20 cellular contexts compared by ENCODE assay signal in genomic region chr17:57330587-57330986, GRCh38.
DNase-seq lines count a peak whose midpoint lies in the region; ATAC-seq and TF ChIP-seq lines count a peak whose summit lies in the region.
"Had no signal": no experiment of that assay in that cellular context is flagged by ENCODE, and none has a peak within 500 bp of the region (broad histone marks: within the 10 kb centered on the region; RNA-seq: fewer than 3 reads in every experiment).

No MANE protein-coding gene starts in this region.

- intact Hi-C loops in CD8-positive, alpha-beta T cell (cut with DNase I, micrococcal nuclease): no loop called here
- intact Hi-C loops in posterior cingulate gyrus (cut with DNase I) (no loop called here), tibial artery (cut with DNase I; ENCODE audit: low total_unique reads) (no loop called here)

- H3F3A ChIP-seq in neural progenitor cell (ENCODE audit: low read depth): peaks cover 35% of the 10 kb centered on the region

- H3K79me2 ChIP-seq in DND-41 (ENCODE audit: insufficient read depth, low read length) (peaks cover 99% of the 10 kb centered on the region), neural progenitor cell (ENCODE audit: low read depth) (peaks cover 99% of the 10 kb centered on the region)

- no peaks in the 10 kb centered on the region for H3K27me3 ChIP-seq in CD8-positive, alpha-beta T cell (ENCODE audit: insufficient read depth, low read length)
- H3K27me3 ChIP-seq in DND-41 (ENCODE audit: insufficient read depth, low read length, poor library complexity) (no peaks in the 10 kb centered on the region), endodermal cell (ENCODE audit: control insufficient read depth, insufficient read depth, low read length, poor library complexity, severe bottlenecking) (no peaks in the 10 kb centered on the region), neural progenitor cell (no peaks in the 10 kb centered on the region), tibial artery (no peaks in the 10 kb centered on the region)
- H3K27me3 ChIP-seq: SJSA1 had no signal

- H3K27me3 Mint-ChIP-seq in CD8-positive, alpha-beta T cell (ENCODE audit: low read depth): no peaks in the 10 kb centered on the region
- H3K27me3 Mint-ChIP-seq in endodermal cell (ENCODE audit: insufficient read depth): no peaks in the 10 kb centered on the region
- peaks cover 4% of the 10 kb centered on the region for H3K27me3 Mint-ChIP-seq in neural progenitor cell (ENCODE audit: insufficient read depth, low read depth)
- H3K27me3 Mint-ChIP-seq: CD8-positive, alpha-beta memory T cell had no signal

- H3K4me1 Mint-ChIP-seq in CD8-positive, alpha-beta T cell (ENCODE audit: low read depth): peaks cover 35% of the 10 kb centered on the region
- H3K4me1 Mint-ChIP-seq in endodermal cell: peaks cover 4% of the 10 kb centered on the region
- H3K4me1 Mint-ChIP-seq in neural progenitor cell: peaks cover 51% of the 10 kb centered on the region

- H3K4me3 ChIP-seq in CD8-positive, alpha-beta T cell (ENCODE audit: low read depth, low read length): no peak overlapping the region
- no peak overlapping the region for H3K4me3 ChIP-seq in DND-41 (ENCODE audit: low read depth in 1 of 2, low read length in 2 of 2)
- H3K4me3 ChIP-seq in endodermal cell (ENCODE audit: low read length): no peak overlapping the region
- H3K4me3 ChIP-seq in neural progenitor cell: no peak overlapping the region
- no peak overlapping the region for H3K4me3 ChIP-seq in tibial artery
- H3K4me3 ChIP-seq: BLaER1 treated with 17β-estradiol and CSF1 and Interleukin-3, amounts not matched to agents 10 nM and 100 nM; K562; PC-9; SJSA1 had no signal

- H3K36me3 Mint-ChIP-seq in CD8-positive, alpha-beta T cell: peaks cover 23% of the 10 kb centered on the region
- peaks cover 16% of the 10 kb centered on the region for H3K36me3 Mint-ChIP-seq in endodermal cell (ENCODE audit: low read depth)
- peaks cover 44% of the 10 kb centered on the region for H3K36me3 Mint-ChIP-seq in neural progenitor cell

- ATAC-seq in CD8-positive, alpha-beta T cell: no peak
- ATAC-seq in DND-41 (ENCODE audit: insufficient read depth, low read depth) (no peak), GM21423 (IDR thresholded peaks at IDR 0.05; ENCODE audit: unreplicated experiment) (no peak)

- no peak overlapping the region for H3K4me3 Mint-ChIP-seq in CD8-positive, alpha-beta T cell
- H3K4me3 Mint-ChIP-seq in endodermal cell (no peak overlapping the region), neural progenitor cell (no peak overlapping the region)

- CTCF ChIA-PET in CD8-positive, alpha-beta T cell (lab: Charles Lee): interaction anchor here (1.0 kb wide), 1 partner anchor 22 kb away, joined by 3 read pairs; no protein-coding TSS in a partner anchor

- H3K9ac ChIP-seq in DND-41 (ENCODE audit: low read depth, low read length) (no peak overlapping the region), endodermal cell (ENCODE audit: extremely low read depth, low read length, poor library complexity, severe bottlenecking) (no peak overlapping the region), neural progenitor cell (no peak overlapping the region)
- H3K9ac ChIP-seq: BLaER1 treated with 17β-estradiol and CSF1 and Interleukin-3, amounts not matched to agents 10 nM and 100 nM had no signal

- no peaks in the 10 kb centered on the region for H3K4me1 ChIP-seq in CD8-positive, alpha-beta T cell (ENCODE audit: insufficient read depth, low read length)
- H3K4me1 ChIP-seq in DND-41 (ENCODE audit: insufficient read depth, low read length) (peaks cover 41% of the 10 kb centered on the region), endodermal cell (ENCODE audit: control insufficient read depth, insufficient read depth, low read length) (no peaks in the 10 kb centered on the region), neural progenitor cell (peaks cover 46% of the 10 kb centered on the region), tibial artery (peaks cover 0 to 18% (median 7%) of the 10 kb centered on the region in 4 donors)

- H3K9me3 Mint-ChIP-seq in CD8-positive, alpha-beta T cell: no peaks in the 10 kb centered on the region
- no peaks in the 10 kb centered on the region for H3K9me3 Mint-ChIP-seq in endodermal cell
- H3K9me3 Mint-ChIP-seq in neural progenitor cell: no peaks in the 10 kb centered on the region
- H3K9me3 Mint-ChIP-seq: CD8-positive, alpha-beta memory T cell had no signal

- no peaks in the 10 kb centered on the region for H3K9me3 ChIP-seq in CD8-positive, alpha-beta T cell (ENCODE audit: low read length)
- H3K9me3 ChIP-seq in DND-41 (ENCODE audit: insufficient read depth, low read length, severe bottlenecking) (no peaks in the 10 kb centered on the region), endodermal cell (ENCODE audit: control insufficient read depth, low read length) (no peaks in the 10 kb centered on the region), neural progenitor cell (ENCODE audit: low read depth) (no peaks in the 10 kb centered on the region), tibial artery (no peaks in the 10 kb centered on the region)
- H3K9me3 ChIP-seq: BLaER1 treated with 17β-estradiol and CSF1 and Interleukin-3, amounts not matched to agents 10 nM and 100 nM; SJSA1 had no signal

- H4K20me1 ChIP-seq in DND-41 (ENCODE audit: insufficient read depth, low read length) (peaks cover 76% of the 10 kb centered on the region), neural progenitor cell (ENCODE audit: low read depth) (peaks cover 80% of the 10 kb centered on the region)

- H3K27ac ChIP-seq in CD8-positive, alpha-beta T cell (ENCODE audit: low read depth, low read length): no peak overlapping the region
- H3K27ac ChIP-seq in DND-41 (ENCODE audit: low read length) (peak overlapping the region; percentile 18; the same call in 1 of the 2 replicates), endodermal cell (ENCODE audit: low read depth, low read length) (no peak overlapping the region), neural progenitor cell (no peak overlapping the region), tibial artery (peak overlapping the region in 1 of 2 donors; percentile 12)
- H3K27ac ChIP-seq: BLaER1 treated with 17β-estradiol and CSF1 and Interleukin-3, amounts not matched to agents 10 nM and 100 nM; PC-9; RWPE1 had no signal

- TF ChIP-seq CTCF in CD8-positive, alpha-beta T cell (IDR thresholded peaks at IDR 0.05): no peak
- TF ChIP-seq CTCF in DND-41 (IDR thresholded peaks at IDR 0.05; ENCODE audit: borderline replicate concordance, extremely low read depth, low read length, poor library complexity, severe bottlenecking) (no peak), endodermal cell (conservative IDR thresholded peaks at IDR 0.05) (no peak), neural progenitor cell (IDR thresholded peaks at IDR 0.05) (no peak), tibial artery (IDR thresholded peaks at IDR 0.05) (no peak)

- H3K4me2 ChIP-seq in DND-41 (ENCODE audit: insufficient read depth, low read length): no peak overlapping the region
- H3K4me2 ChIP-seq in neural progenitor cell: no peak overlapping the region
- H3K4me2 ChIP-seq: BLaER1 treated with 17β-estradiol and CSF1 and Interleukin-3, amounts not matched to agents 10 nM and 100 nM; PC-9 had no signal

- peak overlapping the region; percentile 27 for H3K27ac Mint-ChIP-seq in CD8-positive, alpha-beta T cell
- H3K27ac Mint-ChIP-seq in endodermal cell: peak overlapping the region; percentile 66
- H3K27ac Mint-ChIP-seq in neural progenitor cell: peak overlapping the region; percentile 90

- H2AFZ ChIP-seq in DND-41 (ENCODE audit: low read depth, low read length) (no peak overlapping the region), neural progenitor cell (replicated peaks) (no peak overlapping the region)
- H2AFZ ChIP-seq: PC-9 had no signal

- POLR2A ChIA-PET in CD8-positive, alpha-beta T cell (lab: Charles Lee): interaction anchor here (0.6 kb wide), 1 partner anchor 1054 kb away, joined by 3 read pairs; no protein-coding TSS in a partner anchor

- 79 to 84% methylated on average over 3 to 6 of the region's 6 CpGs for WGBS in endodermal cell (ENCODE audit: insufficient coverage in 1 of 2, insufficient read length in 1 of 2), 2 experiments

- no peaks in the 10 kb centered on the region for H3K36me3 ChIP-seq in CD8-positive, alpha-beta T cell (ENCODE audit: insufficient read depth, low read length)
- H3K36me3 ChIP-seq in DND-41 (ENCODE audit: insufficient read depth, low read length) (peaks cover 83% of the 10 kb centered on the region), endodermal cell (ENCODE audit: control insufficient read depth, insufficient read depth, low read length) (peaks cover 4% of the 10 kb centered on the region), neural progenitor cell (no peaks in the 10 kb centered on the region), tibial artery (no peaks in the 10 kb centered on the region)

- no peak for DNase-seq in CD8-positive, alpha-beta T cell
- no peak for DNase-seq in DND-41
- DNase-seq in endodermal cell: no peak
- DNase-seq in neural progenitor cell (ENCODE audit: low spot score): no peak
- no peak for DNase-seq in posterior cingulate gyrus
- no peak for DNase-seq in tibial artery
- no peak for DNase-seq in NCI-H2171 treated with DMSO at 0.1 percent for 48 hours (lab: John Stamatoyannopoulos, UW)
- DNase-seq: CD8-positive, alpha-beta memory T cell; NCI-H1105; NCI-H1694; NCI-H2081 treated with DMSO at 0.1 percent for 48 hours; NCI-H226; NCI-H524; NCI-H82; PC-9 had no signal

Comparison
In these comparisons a context has a peak if more than half of its experiments do, and no peak if none do; other contexts are left out.
1. H3K27ac Mint-ChIP-seq: peak in every context shown above with its lines; median percentile 90 in neural progenitor cell; 66 in endodermal cell; 27 in CD8-positive, alpha-beta T cell.